In genomic region chr19:829129-829758, GRCh38 we compare ENCODE assay signal across 19 cellular contexts. TPM values are rescaled to one million over a fixed set of nuclear protein-coding genes. Genes with fewer than 3 reads are reported as not detected.
"Had no signal": no experiment of that assay in that cellular context is flagged by ENCODE, and none has a peak within 500 bp of the region (broad histone marks: within the 10 kb centered on the region; RNA-seq: fewer than 3 reads in every experiment).

No MANE protein-coding gene starts in this region.

- H3K9me3 ChIP-seq: esophagus squamous epithelium, gastroesophageal sphincter, neutrophil, right atrium auricular region had no signal

- H3K27me3 ChIP-seq: right atrium auricular region had no signal

- ATAC-seq: effector memory CD8-positive, alpha-beta T cell; gastroesophageal sphincter; left colon; left ventricle myocardium superior had no signal

- H3K4me1 ChIP-seq: gastroesophageal sphincter, right atrium auricular region had no signal

- FAIRE-seq: kidney, small intestine, urothelium cell line had no signal

- DNase-seq: effector memory CD8-positive, alpha-beta T cell; esophagus squamous epithelium; foreskin fibroblast; kidney; left colon; left ventricle myocardium superior; mesendoderm; naive B cell; posterior cingulate gyrus; small intestine; stimulated activated CD4-positive, alpha-beta T cell treated with anti-CD3 and anti-CD28 coated beads, Interleukin-2, amount 100 ng/mL, for 48 hours; stimulated activated naive CD4-positive, alpha-beta T cell treated with Interleukin-2 at 50 U/mL for 16 hours had no signal

- H3K4me3 ChIP-seq: esophagus squamous epithelium, gastroesophageal sphincter, right atrium auricular region had no signal

- H3K36me3 ChIP-seq: esophagus squamous epithelium, gastroesophageal sphincter, neutrophil, right atrium auricular region had no signal

- H3K27ac ChIP-seq: epithelial cell of prostate, esophagus squamous epithelium, gastroesophageal sphincter, neutrophil, right atrium auricular region had no signal

RNA-seq across cellular contexts. Expression of gene AZU1, which starts 1.6 kb away (rescaled TPM):
- total RNA-seq: esophagus squamous epithelium, left colon, left ventricle myocardium superior, lung microvascular endothelial cell, osteoblast, right atrium auricular region had no signal
- polyA plus RNA-seq: small intestine had no signal

RNA-seq across cellular contexts. Expression of gene PLPPR3, which starts 7.5 kb away (rescaled TPM):
- total RNA-seq: esophagus squamous epithelium, gastroesophageal sphincter, kidney, left colon, left ventricle myocardium superior, right atrium auricular region had no signal

RNA-seq across cellular contexts. Expression of gene PRTN3, which starts 11.6 kb away (rescaled TPM):
- total RNA-seq: esophagus squamous epithelium, gastroesophageal sphincter, kidney, left colon, left ventricle myocardium superior, lung microvascular endothelial cell, osteoblast, right atrium auricular region had no signal
- polyA plus RNA-seq: small intestine had no signal

RNA-seq across cellular contexts. Expression of gene ELANE, which starts 22.9 kb away (rescaled TPM):
- total RNA-seq: lung microvascular endothelial cell had no signal
